In genomic region chr14:31024577-31025334, GRCh38 we compare ENCODE assay signal across 8 cellular contexts. TPM values are rescaled to one million over a fixed set of nuclear protein-coding genes. Genes with fewer than 3 reads are reported as not detected.
DNase-seq lines count a peak whose midpoint lies in the region; ATAC-seq and TF ChIP-seq lines count a peak whose summit lies in the region.

No MANE protein-coding gene starts in this region.

- H3K36me3 ChIP-seq in SK-N-SH (replicated peaks in 1 of 2; ENCODE audit: control insufficient read depth in 1 of 2, insufficient read depth in 2 of 2, low read length in 1 of 2) = peaks cover 12 to 16% of the 10 kb centered on the region in 2 experiments
- no peaks in the 10 kb centered on the region for H3K36me3 ChIP-seq in gastroesophageal sphincter
- H3K36me3 ChIP-seq in sigmoid colon = peaks cover 0 to 8% (median 0%) of the 10 kb centered on the region in 4 donors

- H3K27me3 Mint-ChIP-seq in T-helper 2 cell treated with Interferon-gamma antibody and Interleukin-4, amounts not matched to agents 5 μg/mL and 100 μg/mL, for 36 hours (ENCODE audit: low read depth) = no peaks in the 10 kb centered on the region

- 0 out of 2 replicates have a peak overlapping the region, but pooled peaks have one; percentile 54 for H2AFZ ChIP-seq in SK-N-SH (ENCODE audit: low read depth)

- no peak for TF ChIP-seq RAD21 in SK-N-SH (IDR thresholded peaks at IDR 0.05; ENCODE audit: low read length)

- H3K4me1 ChIP-seq in SK-N-SH (ENCODE audit: control insufficient read depth in 1 of 2, insufficient read depth in 2 of 2, low read depth in 1 of 2, low read length in 1 of 2) = peaks cover 9 to 13% of the 10 kb centered on the region in 2 experiments; a peak in 3 of 4 replicates
- peaks cover 0 to 64% (median 0%) of the 10 kb centered on the region in 3 donors for H3K4me1 ChIP-seq in gastroesophageal sphincter
- peaks cover 0 to 39% (median 26%) of the 10 kb centered on the region in 4 donors for H3K4me1 ChIP-seq in sigmoid colon

- peak overlapping the region; percentile 82 for H3K4me2 ChIP-seq in SK-N-SH

- peak overlapping the region; percentile 73 to 96 for H3K4me3 ChIP-seq in SK-N-SH (ENCODE audit: low read depth in 2 of 2, low read length in 1 of 2)
- H3K4me3 ChIP-seq in gastroesophageal sphincter = peak overlapping the region; percentile 94 to 98
- H3K4me3 ChIP-seq in sigmoid colon = peak overlapping the region; percentile 84 to 99 (median 98)

- H3K36me3 Mint-ChIP-seq in T-helper 2 cell treated with Interferon-gamma antibody and Interleukin-4, amounts not matched to agents 5 μg/mL and 100 μg/mL, for 36 hours (ENCODE audit: low read depth) = peaks cover 13% of the 10 kb centered on the region

- no peak for DNase-seq in SK-N-SH
- DNase-seq in T-helper 2 cell treated with Interferon-gamma antibody and Interleukin-4, amounts not matched to agents 5 μg/mL and 100 μg/mL, for 36 hours (ENCODE audit: low spot score) = no peak
- no peak for DNase-seq in sigmoid colon
- no peak for DNase-seq in UCSD-AML1 (lab: John Stamatoyannopoulos, UW; ENCODE audit: unreplicated experiment)
- no peak for DNase-seq in NCI-H2081 (lab: John Stamatoyannopoulos, UW)
- DNase-seq in HT-29 (ENCODE audit: low spot score) = no peak

- no peak for ATAC-seq in SK-N-SH treated with all-trans-retinoic acid at 6 μM for 48 hours
- ATAC-seq in gastroesophageal sphincter = no peak

- intact Hi-C loops in sigmoid colon (cut with DNase I) = loop anchor here (2.0 kb wide), 1 partner anchor 44 kb away; no protein-coding TSS in a partner anchor

- H3K27me3 ChIP-seq in SK-N-SH (ENCODE audit: insufficient read depth) (no peaks in the 10 kb centered on the region), gastroesophageal sphincter (no peaks in the 10 kb centered on the region), sigmoid colon (no peaks in the 10 kb centered on the region)

- peak overlapping the region; percentile 88 for H3K4me3 Mint-ChIP-seq in T-helper 2 cell treated with Interferon-gamma antibody and Interleukin-4, amounts not matched to agents 5 μg/mL and 100 μg/mL, for 36 hours

- POLR2A ChIA-PET in SK-N-SH (lab: Yijun Ruan, JAX) = interaction anchor here (1.6 kb wide), 1 partner anchor 183 kb away, joined by 12 read pairs; the partner anchor contains the start of gene HECTD1

- H3K4me1 Mint-ChIP-seq in T-helper 2 cell treated with Interferon-gamma antibody and Interleukin-4, amounts not matched to agents 5 μg/mL and 100 μg/mL, for 36 hours (ENCODE audit: low read depth) = peaks cover 38% of the 10 kb centered on the region

- H3K27ac ChIP-seq in SK-N-SH (ENCODE audit: low read depth in 2 of 2, low read length in 1 of 2) (peak overlapping the region; percentile 94 to 98), gastroesophageal sphincter (peak overlapping the region; percentile 98 to 100 (median 100)), sigmoid colon (peak overlapping the region; percentile 99 to 100 (median 100))

- TF ChIP-seq POLR2A in gastroesophageal sphincter (IDR thresholded peaks at IDR 0.05) = no peak
- no peak for TF ChIP-seq POLR2A in sigmoid colon (IDR thresholded peaks at IDR 0.05)

- CTCF ChIA-PET in SK-N-SH (lab: Yijun Ruan, JAX) = no interaction called here

- H4K20me1 ChIP-seq in SK-N-SH (ENCODE audit: insufficient read depth) = peaks cover 51% of the 10 kb centered on the region

- TF ChIP-seq CTCF in SK-N-SH (IDR thresholded peaks at IDR 0.05) (no peak), gastroesophageal sphincter (IDR thresholded peaks at IDR 0.05) (no peak), sigmoid colon (IDR thresholded peaks at IDR 0.05) (no peak)

- no peaks in the 10 kb centered on the region for H3K9me3 Mint-ChIP-seq in T-helper 2 cell treated with Interferon-gamma antibody and Interleukin-4, amounts not matched to agents 5 μg/mL and 100 μg/mL, for 36 hours

- no peak for TF ChIP-seq EP300 in SK-N-SH (IDR thresholded peaks at IDR 0.05; ENCODE audit: borderline replicate concordance in 1 of 2, low read depth in 1 of 2, low read length in 1 of 2)
- no peak for TF ChIP-seq EP300 in gastroesophageal sphincter (IDR thresholded peaks at IDR 0.05)
- TF ChIP-seq EP300 in sigmoid colon (IDR thresholded peaks at IDR 0.05) = no peak

- H3K9me2 ChIP-seq in SK-N-SH = no peaks in the 10 kb centered on the region

- H3K9ac ChIP-seq in SK-N-SH = peak overlapping the region; percentile 99

- H3F3A ChIP-seq in SK-N-SH (replicated peaks; ENCODE audit: insufficient read depth) = peaks cover 14% of the 10 kb centered on the region

- H3K27ac Mint-ChIP-seq in T-helper 2 cell treated with Interferon-gamma antibody and Interleukin-4, amounts not matched to agents 5 μg/mL and 100 μg/mL, for 36 hours = peak overlapping the region; percentile 78

- peaks cover 69% of the 10 kb centered on the region for H3K79me2 ChIP-seq in SK-N-SH (ENCODE audit: insufficient read depth)

- H3K9me3 ChIP-seq in SK-N-SH (no peaks in the 10 kb centered on the region), gastroesophageal sphincter (no peaks in the 10 kb centered on the region), sigmoid colon (no peaks in the 10 kb centered on the region)

- WGBS in SK-N-SH (ENCODE audit: low lambda C conversion rate) = 12% methylated on average over 11 of the region's 11 CpGs
- WGBS in gastroesophageal sphincter (ENCODE audit: low coverage in 1 of 2), 2 donors = 3% methylated on average over 10 to 11 of the region's 11 CpGs
- WGBS in sigmoid colon, 2 donors = 1 to 10% methylated on average over 11 of the region's 11 CpGs

TF ChIP-seq in SK-N-SH, 30 proteins besides CTCF, POLR2A, EP300 and RAD21:
- TF ChIP-seq RFX5 (IDR thresholded peaks at IDR 0.05; ENCODE audit: low read length) = no peak
- TF ChIP-seq FOSL2 (IDR thresholded peaks at IDR 0.05; ENCODE audit: borderline replicate concordance, low read depth) = peak; percentile 41; the same call in 1 of the 2 replicates

TF ChIP-seq in SK-N-SH treated with all-trans-retinoic acid at 6 μM for 48 hours, 23 proteins besides CTCF, POLR2A, EP300 and RAD21 (continues in another document):
- TF ChIP-seq ZFP30 (CRISPR knock-in tag; IDR thresholded peaks at IDR 0.05) = no peak
- TF ChIP-seq TOX (CRISPR knock-in tag; IDR thresholded peaks at IDR 0.05; ENCODE audit: borderline replicate concordance) = no peak
- no peak for TF ChIP-seq BACH2 (CRISPR knock-in tag; IDR thresholded peaks at IDR 0.05; ENCODE audit: borderline replicate concordance)
- TF ChIP-seq GLIS3 (CRISPR knock-in tag; IDR thresholded peaks at IDR 0.05) = no peak
- TF ChIP-seq ZNF70 (CRISPR knock-in tag; IDR thresholded peaks at IDR 0.05) = no peak
- no peak for TF ChIP-seq ZFP3 (CRISPR knock-in tag; IDR thresholded peaks at IDR 0.05)
- TF ChIP-seq POU6F1 (CRISPR knock-in tag; IDR thresholded peaks at IDR 0.05; ENCODE audit: borderline replicate concordance, low read depth) = no peak
- TF ChIP-seq ISL1 (CRISPR knock-in tag; IDR thresholded peaks at IDR 0.05) = no peak
- no peak for TF ChIP-seq CSRNP3 (CRISPR knock-in tag; IDR thresholded peaks at IDR 0.05)
- no peak for TF ChIP-seq RARB (CRISPR knock-in tag; IDR thresholded peaks at IDR 0.05)
- no peak for TF ChIP-seq ZNF565 (CRISPR knock-in tag; conservative IDR thresholded peaks at IDR 0.05; ENCODE audit: low read depth)

RNA-seq across cellular contexts. Expression of gene AP4S1, which starts 0.7 kb away (rescaled TPM):
- 1.7 and 3.4 TPM in 2 replicates for polyA plus RNA-seq in SK-N-SH (2012; rRNA removed)
- 4.0 and 4.8 TPM in 2 replicates for polyA plus RNA-seq in SK-N-SH (2012; cell fraction: cytosol; rRNA removed)
- 3.7 and 4.9 TPM in 2 replicates for polyA plus RNA-seq in SK-N-SH (2012; cell fraction: nucleus; rRNA removed)
- total RNA-seq in gastroesophageal sphincter = 10 to 100 TPM in 3 of 4 donors, 1 to 10 TPM in 1; 6.6 to 13.3 (median 12.2) TPM
- 10 to 100 TPM; 13.8 to 29.1 (median 18.3) TPM for total RNA-seq in sigmoid colon
- polyA plus RNA-seq in sigmoid colon = 1 to 10 TPM; 4.8 to 7.9 (median 6.5) TPM
- 2.1 and 2.4 TPM in 2 replicates for total RNA-seq in HT-29 (2014; rRNA removed; shearing (Covaris generic))

RNA-seq across cellular contexts. Expression of gene STRN3, which starts 1.4 kb away (rescaled TPM):
- polyA plus RNA-seq in SK-N-SH (2012; rRNA removed) (7.2 and 8.9 TPM in 2 replicates), sigmoid colon (10 to 100 TPM; 13.9 to 22.4 (median 19.2) TPM)
- polyA plus RNA-seq in SK-N-SH (2012; cell fraction: cytosol; rRNA removed) = 7.5 and 8.5 TPM in 2 replicates
- 7.4 and 17.1 TPM in 2 replicates for polyA plus RNA-seq in SK-N-SH (2012; cell fraction: nucleus; rRNA removed)
- total RNA-seq in gastroesophageal sphincter (10 to 100 TPM; 68.4 to 99.6 (median 77.2) TPM), sigmoid colon (10 to 100 TPM; 64.9 to 79.7 (median 71.3) TPM)
- total RNA-seq in HT-29 (2014; rRNA removed; shearing (Covaris generic)) = 11.2 and 18.6 TPM in 2 replicates
